ENCODE assay signal across 9 cellular contexts in genomic region chr5:93583799-93584530, GRCh38. TPM values are rescaled to one million over a fixed set of nuclear protein-coding genes. Genes with fewer than 3 reads are reported as not detected.
DNase-seq lines count a peak whose midpoint lies in the region; ATAC-seq and TF ChIP-seq lines count a peak whose summit lies in the region.
"Had no signal": no experiment of that assay in that cellular context is flagged by ENCODE, and none has a peak within 500 bp of the region (broad histone marks: within the 10 kb centered on the region; RNA-seq: fewer than 3 reads in every experiment).

No MANE protein-coding gene starts in this region.

- H3K27ac ChIP-seq in endodermal cell (ENCODE audit: low read depth, low read length) (peak overlapping the region; percentile 93), mucosa of rectum (ENCODE audit: low read depth in 2 of 2, low read length in 2 of 2) (no peak overlapping the region)

- no peak overlapping the region for H3K4me3 Mint-ChIP-seq in endodermal cell

- ATAC-seq in HG03439 (IDR thresholded peaks at IDR 0.05; ENCODE audit: unreplicated experiment) (peak; percentile 32), HG02870 (IDR thresholded peaks at IDR 0.05; ENCODE audit: unreplicated experiment) (no peak)

- H3K9me3 Mint-ChIP-seq in endodermal cell = no peaks in the 10 kb centered on the region

- H3K27me3 ChIP-seq in endodermal cell (ENCODE audit: control insufficient read depth, insufficient read depth, low read length, poor library complexity, severe bottlenecking) (peaks cover 87% of the 10 kb centered on the region), mucosa of rectum (ENCODE audit: control insufficient read depth in 2 of 2, insufficient read depth in 2 of 2, low read length in 2 of 2) (peaks cover 41 to 47% of the 10 kb centered on the region in 2 donors)

- H3K36me3 Mint-ChIP-seq in endodermal cell (ENCODE audit: low read depth) = no peaks in the 10 kb centered on the region

- no peaks in the 10 kb centered on the region for H3K36me3 ChIP-seq in endodermal cell (ENCODE audit: control insufficient read depth, insufficient read depth, low read length)
- H3K36me3 ChIP-seq in mucosa of rectum (ENCODE audit: control insufficient read depth in 2 of 2, insufficient read depth in 2 of 2, low read length in 2 of 2) = no peaks in the 10 kb centered on the region

- H3K9me3 ChIP-seq in endodermal cell (ENCODE audit: control insufficient read depth, low read length) = no peaks in the 10 kb centered on the region
- H3K9me3 ChIP-seq in mucosa of rectum (ENCODE audit: control insufficient read depth in 2 of 2, low read length in 2 of 2) = no peaks in the 10 kb centered on the region

- peak overlapping the region; percentile 54 for H3K4me3 ChIP-seq in GM08714 (ENCODE audit: low read length)
- peak overlapping the region; percentile 81 for H3K4me3 ChIP-seq in endodermal cell (ENCODE audit: low read length)
- peak overlapping the region; percentile 61 to 64 for H3K4me3 ChIP-seq in mucosa of rectum (ENCODE audit: low read length in 2 of 2)

- H3K27ac Mint-ChIP-seq in endodermal cell = no peak overlapping the region

- DNase-seq in ACHN (peak; percentile 38), SW480 (ENCODE audit: low spot score) (peak; percentile 50), endodermal cell (peak; percentile 81), pons (ENCODE audit: low spot score) (no peak)

- in situ Hi-C loops in ACHN (cut with HindIII; ENCODE audit: low pct_ligation_motif_present, low pct_unique_long_range_greater_than_20kb, low sequenced_read_pairs) = no loop called here

- H3K4me1 ChIP-seq in endodermal cell (ENCODE audit: control insufficient read depth, insufficient read depth, low read length) = no peaks in the 10 kb centered on the region
- peaks cover 14 to 22% of the 10 kb centered on the region in 2 donors for H3K4me1 ChIP-seq in mucosa of rectum (ENCODE audit: control insufficient read depth in 2 of 2, insufficient read depth in 2 of 2, low read length in 2 of 2)

- H3K4me1 Mint-ChIP-seq in endodermal cell = peaks cover 19% of the 10 kb centered on the region

- H3K27me3 Mint-ChIP-seq in endodermal cell (ENCODE audit: insufficient read depth) = peaks cover 57% of the 10 kb centered on the region

- H3K9ac ChIP-seq in endodermal cell (ENCODE audit: extremely low read depth, low read length, poor library complexity, severe bottlenecking) = peak overlapping the region; percentile 23
- H3K9ac ChIP-seq in mucosa of rectum (ENCODE audit: low read depth in 1 of 2, low read length in 2 of 2) = peak overlapping the region in 1 of 2 donors; percentile 17

- WGBS in endodermal cell (ENCODE audit: insufficient coverage in 1 of 2, insufficient read length in 1 of 2), 2 experiments = 0 to 3% methylated on average over 8 to 103 of the region's 103 CpGs

- TF ChIP-seq CTCF in endodermal cell (conservative IDR thresholded peaks at IDR 0.05) = no peak

RNA-seq across cellular contexts. Expression of gene NR2F1, which starts 0.9 kb away (rescaled TPM):
- total RNA-seq in endodermal cell = under 1 TPM in 1 of 2 donors, not detected in 1; 0.22 TPM
- 304 TPM for polyA plus RNA-seq in endodermal cell (2013, experiment 1 of 2)
- polyA plus RNA-seq in endodermal cell (2013, experiment 2 of 2) = 263 TPM
- polyA plus RNA-seq: IgD-negative memory B cell had no signal

RNA-seq across cellular contexts. Expression of gene NR2F1-AS1, which starts 2.9 kb away (rescaled TPM):
- total RNA-seq in endodermal cell = 1 to 10 TPM; 1.4 to 3.3 TPM
- polyA plus RNA-seq in endodermal cell (2013, experiment 1 of 2) = 37.1 TPM
- 26.7 TPM for polyA plus RNA-seq in endodermal cell (2013, experiment 2 of 2)
- polyA plus RNA-seq: IgD-negative memory B cell had no signal
